ENCODE assay signal across 8 cellular contexts in genomic region chr14:73887116-73887490, GRCh38. TPM values are rescaled to one million over a fixed set of nuclear protein-coding genes. Genes with fewer than 3 reads are reported as not detected.
DNase-seq lines count a peak whose midpoint lies in the region; ATAC-seq and TF ChIP-seq lines count a peak whose summit lies in the region.

No MANE protein-coding gene starts in this region.

- peaks cover 21% of the 10 kb centered on the region for H3K36me3 Mint-ChIP-seq in Caco-2 (ENCODE audit: insufficient read depth, unreplicated experiment)
- H3K36me3 Mint-ChIP-seq in activated naive CD8-positive, alpha-beta T cell treated with anti-CD3 and anti-CD28 coated beads, Interleukin-2, amount 50 U/mL, for 24 hours (ENCODE audit: low read depth): peaks cover 41% of the 10 kb centered on the region

- TF ChIP-seq CTCF in Caco-2 (IDR thresholded peaks at IDR 0.05; ENCODE audit: insufficient read depth in 1 of 2, low read depth in 1 of 2, low read length in 1 of 2, severe bottlenecking in 1 of 2, unreplicated experiment in 1 of 2): no peak

- CTCF ChIA-PET in Caco-2 (lab: Charles Lee): interaction anchor here (0.6 to 1.6 kb wide), 6 partner anchors 17 to 371 kb away, joined by 3 to 4 read pairs (median 3); no protein-coding TSS in a partner anchor

- no TSS peak for BruUV-seq in Caco-2 (replicated peaks; lab: Mats Ljungman, UMichigan)

- H3K27me3 ChIP-seq in Caco-2 (replicated peaks; ENCODE audit: control insufficient read depth, insufficient read depth, low read length): no peaks in the 10 kb centered on the region

- ATAC-seq in GM21390 (IDR thresholded peaks at IDR 0.05; ENCODE audit: unreplicated experiment): peak; percentile 18
- ATAC-seq in activated naive CD8-positive, alpha-beta T cell treated with anti-CD3 and anti-CD28 coated beads, Interleukin-2, amount 50 U/mL, for 24 hours: peak; percentile 5

- H3K36me3 ChIP-seq in Caco-2 (ENCODE audit: control insufficient read depth, insufficient read depth, low read length): no peaks in the 10 kb centered on the region

- intact Hi-C loops in Caco-2 (cut with micrococcal nuclease; ENCODE audit: unreplicated experiment): loop anchor here (5.0 kb wide), 2 partner anchors 50 to 65 kb away; partner anchors contain the start of genes COQ6 and FAM161B

- H3K9me3 Mint-ChIP-seq in Caco-2 (ENCODE audit: unreplicated experiment): no peaks in the 10 kb centered on the region
- H3K9me3 Mint-ChIP-seq in activated naive CD8-positive, alpha-beta T cell treated with anti-CD3 and anti-CD28 coated beads, Interleukin-2, amount 50 U/mL, for 24 hours: no peaks in the 10 kb centered on the region

- H3K9me3 ChIP-seq in Caco-2: no peaks in the 10 kb centered on the region

- peak overlapping the region; percentile 98 for H3K27ac Mint-ChIP-seq in Caco-2 (ENCODE audit: unreplicated experiment)
- peak overlapping the region; percentile 99 for H3K27ac Mint-ChIP-seq in activated naive CD8-positive, alpha-beta T cell treated with anti-CD3 and anti-CD28 coated beads, Interleukin-2, amount 50 U/mL, for 24 hours

- POLR2A ChIA-PET in Caco-2 (lab: Charles Lee): interaction anchor here (0.6 to 2.1 kb wide), 6 partner anchors 36 to 318 kb away, joined by 3 to 26 read pairs (median 6); partner anchors contain the start of genes ACOT2, COQ6, FAM161B and PTGR2

- H3K4me3 Mint-ChIP-seq in Caco-2 (ENCODE audit: unreplicated experiment): peak overlapping the region; percentile 96
- H3K4me3 Mint-ChIP-seq in activated naive CD8-positive, alpha-beta T cell treated with anti-CD3 and anti-CD28 coated beads, Interleukin-2, amount 50 U/mL, for 24 hours: peak overlapping the region; percentile 85

- peaks cover 26% of the 10 kb centered on the region for H3K4me1 Mint-ChIP-seq in Caco-2 (ENCODE audit: low read depth, unreplicated experiment)
- H3K4me1 Mint-ChIP-seq in activated naive CD8-positive, alpha-beta T cell treated with anti-CD3 and anti-CD28 coated beads, Interleukin-2, amount 50 U/mL, for 24 hours: peaks cover 57% of the 10 kb centered on the region

- H3K4me3 ChIP-seq in Caco-2 (ENCODE audit: low read depth, low read length) (peak overlapping the region; percentile 69), iPS-11a (ENCODE audit: low read depth, low read length) (peak overlapping the region; percentile 91)

- DNase-seq in Caco-2: no peak
- peak; percentile 12 for DNase-seq in HuH-7 (ENCODE audit: low spot score)
- no peak for DNase-seq in activated naive CD8-positive, alpha-beta T cell treated with anti-CD3 and anti-CD28 coated beads, Interleukin-2, amount 50 U/mL, for 24 hours
- peak; percentile 0 to 9 for DNase-seq in stimulated activated CD8-positive, alpha-beta memory T cell treated with anti-CD3 and anti-CD28 coated beads, Interleukin-7, amount 100 ng/mL, for 48 hours (ENCODE audit: extremely low read depth in 1 of 2, low read depth in 1 of 2)
- no peak for DNase-seq in SK-N-DZ (ENCODE audit: low spot score)
- no peak for DNase-seq in SW 1271 (lab: John Stamatoyannopoulos, UW)

- no peaks in the 10 kb centered on the region for H3K27me3 Mint-ChIP-seq in Caco-2 (ENCODE audit: insufficient read depth, unreplicated experiment)
- H3K27me3 Mint-ChIP-seq in activated naive CD8-positive, alpha-beta T cell treated with anti-CD3 and anti-CD28 coated beads, Interleukin-2, amount 50 U/mL, for 24 hours: no peaks in the 10 kb centered on the region

- peaks cover 17% of the 10 kb centered on the region for H3K4me1 ChIP-seq in Caco-2

RNA-seq across cellular contexts. Expression of gene ZNF410, which starts 0.4 kb away (rescaled TPM):
- total RNA-seq in Caco-2 (2022): 35.9 and 36.8 TPM in 2 replicates
- 55.2 and 58.4 TPM in 2 replicates for polyA plus RNA-seq in SK-N-DZ (2014; cell fraction: cytosol; rRNA removed)
- polyA plus RNA-seq in SK-N-DZ (2014; cell fraction: nucleus; rRNA removed): 38.1 and 45.9 TPM in 2 replicates

RNA-seq across cellular contexts. Expression of gene PTGR2, which starts 35.5 kb away (rescaled TPM):
- total RNA-seq in Caco-2 (2022): 14.2 and 16.5 TPM in 2 replicates
- 4.6 and 14.3 TPM in 2 replicates for polyA plus RNA-seq in SK-N-DZ (2014; cell fraction: cytosol; rRNA removed)
- 6.9 and 7.2 TPM in 2 replicates for polyA plus RNA-seq in SK-N-DZ (2014; cell fraction: nucleus; rRNA removed)

Comparison
In these comparisons a context has a peak if more than half of its experiments do, and no peak if none do; other contexts are left out.
1. DNase-seq: peak in HuH-7 (single experiment) and stimulated activated CD8-positive, alpha-beta memory T cell treated with anti-CD3 and anti-CD28 coated beads, Interleukin-7, amount 100 ng/mL, for 48 hours (2 of 2); none in Caco-2 (0 of 2), activated naive CD8-positive, alpha-beta T cell treated with anti-CD3 and anti-CD28 coated beads, Interleukin-2, amount 50 U/mL, for 24 hours (single experiment), SK-N-DZ (single experiment) and SW 1271 (0 of 2).